ENCODE assay signal across 7 cellular contexts in the genomic region with DNA sequence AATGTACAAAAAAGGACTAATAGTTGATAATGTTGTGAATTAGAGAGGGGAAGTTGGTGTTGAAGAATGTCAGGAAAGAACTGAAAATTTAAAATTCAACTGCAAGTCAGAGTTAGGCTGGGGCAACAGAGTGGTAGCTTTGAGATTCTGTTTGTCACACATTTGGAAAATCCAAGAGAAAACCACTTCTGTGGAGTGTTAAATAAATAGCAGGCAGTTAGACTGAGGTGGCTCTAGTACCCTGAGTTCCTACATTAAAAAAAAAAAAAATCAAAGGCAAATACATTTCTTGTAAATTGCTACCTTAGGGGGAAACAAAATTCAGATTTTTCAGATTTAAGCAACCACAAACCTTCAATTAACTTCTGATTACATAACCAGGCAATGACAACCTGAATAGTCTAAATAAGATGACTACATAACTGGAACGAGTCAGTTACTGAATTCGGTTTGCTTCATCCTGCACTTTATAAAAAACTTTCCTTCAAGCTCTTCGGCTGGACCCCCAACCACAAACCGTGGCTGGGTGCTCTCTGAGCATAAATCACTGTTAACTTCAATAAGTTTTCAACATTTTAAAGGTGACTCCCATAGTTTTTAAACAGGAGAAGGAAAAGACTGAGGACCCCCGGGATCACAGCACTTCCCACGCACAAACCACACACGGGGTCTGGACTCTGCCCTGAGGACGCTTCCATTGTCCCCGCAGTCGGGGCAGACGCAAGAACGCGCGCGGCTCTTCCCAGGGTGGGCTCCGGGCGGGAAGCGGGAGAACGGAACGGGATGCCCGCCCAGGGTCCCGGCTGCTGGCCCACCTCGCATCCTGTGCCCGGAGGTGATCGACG. TPM values are rescaled to one million over a fixed set of nuclear protein-coding genes. Genes with fewer than 3 reads are reported as not detected.
DNase-seq lines count a peak whose midpoint lies in the region; ATAC-seq and TF ChIP-seq lines count a peak whose summit lies in the region.

No MANE protein-coding gene starts in this region.

- peaks cover 20% of the 10 kb centered on the region for H3K9me3 Mint-ChIP-seq in T-helper 2 cell treated with Interferon-gamma antibody and Interleukin-4, amounts not matched to agents 5 μg/mL and 100 μg/mL, for 36 hours

- H3K27ac Mint-ChIP-seq in T-helper 2 cell treated with Interferon-gamma antibody and Interleukin-4, amounts not matched to agents 5 μg/mL and 100 μg/mL, for 36 hours = peak overlapping the region; percentile 57

- no peaks in the 10 kb centered on the region for H3K27me3 ChIP-seq in foreskin keratinocyte

- H3K27me3 Mint-ChIP-seq in T-helper 2 cell treated with Interferon-gamma antibody and Interleukin-4, amounts not matched to agents 5 μg/mL and 100 μg/mL, for 36 hours (ENCODE audit: low read depth) = no peaks in the 10 kb centered on the region

- H3K4me3 ChIP-seq in HFF-Myc (replicated peaks; ENCODE audit: low read depth, low read length) = peak overlapping the region; percentile 52

- DNase-seq in HFF-Myc (ENCODE audit: extremely low read depth, low read depth) = no peak
- no peak for DNase-seq in T-helper 2 cell treated with Interferon-gamma antibody and Interleukin-4, amounts not matched to agents 5 μg/mL and 100 μg/mL, for 36 hours (ENCODE audit: low spot score)
- no peak for DNase-seq in foreskin keratinocyte
- DNase-seq in pons (ENCODE audit: low spot score) = peak; percentile 8
- DNase-seq in hippocampal formation (lab: John Stamatoyannopoulos, UW) = no peak
- DNase-seq in D341Med (ENCODE audit: low spot score) = no peak
- DNase-seq in NCI-H1417 treated with DMSO at 0.1 percent for 48 hours (lab: John Stamatoyannopoulos, UW) = no peak

- ATAC-seq in foreskin keratinocyte = peak; percentile 19

- H3K27ac ChIP-seq in foreskin keratinocyte = no peak overlapping the region

- no peak for TF ChIP-seq CTCF in HFF-Myc (IDR thresholded peaks at IDR 0.05; ENCODE audit: low read depth, low read length, missing control alignments)
- TF ChIP-seq CTCF in foreskin keratinocyte (conservative IDR thresholded peaks at IDR 0.05) = no peak

- H3K4me1 Mint-ChIP-seq in T-helper 2 cell treated with Interferon-gamma antibody and Interleukin-4, amounts not matched to agents 5 μg/mL and 100 μg/mL, for 36 hours (ENCODE audit: low read depth) = peaks cover 4% of the 10 kb centered on the region

- H3K36me3 Mint-ChIP-seq in T-helper 2 cell treated with Interferon-gamma antibody and Interleukin-4, amounts not matched to agents 5 μg/mL and 100 μg/mL, for 36 hours (ENCODE audit: low read depth) = peaks cover 13% of the 10 kb centered on the region

- H3K4me1 ChIP-seq in foreskin keratinocyte = no peaks in the 10 kb centered on the region

- peak overlapping the region; percentile 93 for H3K4me3 Mint-ChIP-seq in T-helper 2 cell treated with Interferon-gamma antibody and Interleukin-4, amounts not matched to agents 5 μg/mL and 100 μg/mL, for 36 hours

RNA-seq across cellular contexts. Expression of a gene that starts 0.7 kb away (rescaled TPM):
- 2.9 and 3.1 TPM in 2 replicates for total RNA-seq in foreskin keratinocyte
- polyA plus RNA-seq in foreskin keratinocyte = 1.9 and 3.5 TPM in 2 replicates

RNA-seq across cellular contexts. Expression of a gene that starts 39.2 kb away (rescaled TPM):
- 6.1 and 7.4 TPM in 2 replicates for total RNA-seq in foreskin keratinocyte
- polyA plus RNA-seq in foreskin keratinocyte = 2.5 and 4.0 TPM in 2 replicates
